Comparison of ENCODE assay signal across 25 cellular contexts in genomic region chr12:5081016-5081415, GRCh38. TPM values are rescaled to one million over a fixed set of nuclear protein-coding genes. Genes with fewer than 3 reads are reported as not detected.
DNase-seq lines count a peak whose midpoint lies in the region; ATAC-seq and TF ChIP-seq lines count a peak whose summit lies in the region.
"Had no signal": no experiment of that assay in that cellular context is flagged by ENCODE, and none has a peak within 500 bp of the region (broad histone marks: within the 10 kb centered on the region; RNA-seq: fewer than 3 reads in every experiment).

No MANE protein-coding gene starts in this region.

- H3K27me3 ChIP-seq in heart left ventricle (no peaks in the 10 kb centered on the region), mesendoderm (ENCODE audit: insufficient read depth, low read length, poor library complexity) (no peaks in the 10 kb centered on the region)
- H3K27me3 ChIP-seq: MG63, upper lobe of right lung had no signal

- no peak overlapping the region for H3K56ac ChIP-seq in mesendoderm (ENCODE audit: low read length)

- no peak for TF ChIP-seq CTCF in heart left ventricle (IDR thresholded peaks at IDR 0.05)

- no peak overlapping the region for H3K4me3 ChIP-seq in heart left ventricle
- no peak overlapping the region for H3K4me3 ChIP-seq in mesendoderm (ENCODE audit: low read length)
- H3K4me3 ChIP-seq: MG63, SJCRH30, spleen, stomach, upper lobe of right lung had no signal

- H2AK5ac ChIP-seq in mesendoderm (ENCODE audit: low read length): no peak overlapping the region

- H3K4me1 ChIP-seq in heart left ventricle: peaks cover 0 to 38% (median 20%) of the 10 kb centered on the region in 12 donors
- H3K4me1 ChIP-seq in mesendoderm (ENCODE audit: control insufficient read depth, low read depth, low read length): no peaks in the 10 kb centered on the region
- H3K4me1 ChIP-seq: SJCRH30, spleen, upper lobe of right lung had no signal

- TF ChIP-seq POLR2A in heart left ventricle (IDR thresholded peaks at IDR 0.05): no peak

- peak; percentile 44 for ATAC-seq in Right ventricle myocardium inferior
- peak in 1 of 4 donors; percentile 24 for ATAC-seq in heart left ventricle
- no peak for ATAC-seq in esophagus mucosa
- no peak for ATAC-seq in HG03095 (IDR thresholded peaks at IDR 0.05; ENCODE audit: unreplicated experiment)
- ATAC-seq: left colon, PC-3, upper lobe of right lung had no signal

- no peak overlapping the region for H4K8ac ChIP-seq in mesendoderm (ENCODE audit: low read depth, low read length)

- no peak overlapping the region for H3K23ac ChIP-seq in mesendoderm (ENCODE audit: low read length)

- H2BK120ac ChIP-seq in mesendoderm (ENCODE audit: low read depth, low read length): no peak overlapping the region

- no peak overlapping the region for H4K5ac ChIP-seq in mesendoderm (ENCODE audit: low read length)

- H3K9ac ChIP-seq in mesendoderm (ENCODE audit: low read length): no peak overlapping the region

- intact Hi-C loops in Right ventricle myocardium inferior (cut with DNase I): loop anchor here (5.0 kb wide), 1 partner anchor 224 kb away; no protein-coding TSS in a partner anchor
- intact Hi-C loops in cardiac septum (cut with DNase I): loop anchor here (10.0 kb wide), 2 partner anchors 226 to 364 kb away; no protein-coding TSS in a partner anchor
- intact Hi-C loops in heart left ventricle (cut with DNase I): loop anchor here in 9 of 10 donors (5.0 to 10.0 kb wide), 2 partner anchors 224 to 226 kb away; no protein-coding TSS in a partner anchor

- H3K9me3 ChIP-seq in heart left ventricle: no peaks in the 10 kb centered on the region
- H3K9me3 ChIP-seq: MG63, SJCRH30, spleen, stomach, upper lobe of right lung had no signal

- H2BK5ac ChIP-seq in mesendoderm (ENCODE audit: low read length): no peak overlapping the region

- H3K79me2 ChIP-seq in mesendoderm (ENCODE audit: control insufficient read depth, insufficient read depth, low read length): no peaks in the 10 kb centered on the region

- H3K18ac ChIP-seq in mesendoderm (ENCODE audit: low read length): no peak overlapping the region

- no peak overlapping the region for H3K4ac ChIP-seq in mesendoderm (ENCODE audit: low read depth, low read length)

- H3K36me3 ChIP-seq in heart left ventricle: no peaks in the 10 kb centered on the region
- no peaks in the 10 kb centered on the region for H3K36me3 ChIP-seq in mesendoderm (ENCODE audit: control insufficient read depth, insufficient read depth, low read length)
- H3K36me3 ChIP-seq: MG63, SJCRH30, spleen, stomach, upper lobe of right lung had no signal

- H3K79me1 ChIP-seq in mesendoderm (ENCODE audit: low read length): no peaks in the 10 kb centered on the region

- 57 to 72% (median 66%) methylated on average over 12 of the region's 12 CpGs for WGBS in heart left ventricle, 4 donors
- no CpG with 5 or more reads among the region's 12 CpGs for WGBS in mesendoderm (ENCODE audit: extremely low coverage, insufficient coverage, low lambda C conversion rate)

- no peak overlapping the region for H2BK15ac ChIP-seq in mesendoderm (replicated peaks; ENCODE audit: low read depth)

- H3K4me2 ChIP-seq in mesendoderm (ENCODE audit: low read length): no peak overlapping the region

- DNase-seq in Right ventricle myocardium inferior (ENCODE audit: missing footprints) (peak; percentile 74), cardiac septum (ENCODE audit: low spot score) (no peak), heart left ventricle (peak in 4 of 5 donors; percentile 29 to 52 (median 34)), mesendoderm (peak; percentile 65), NOMO-1 treated with DMSO at 0.1 percent for 48 hours (lab: John Stamatoyannopoulos, UW; ENCODE audit: unreplicated experiment) (no peak), hepatic stellate cell (ENCODE audit: low spot score) (no peak)
- DNase-seq: 8988T; activated CD8-positive, alpha-beta memory T cell treated with anti-CD3 and anti-CD28 coated beads, Interleukin-2, amount 50 U/mL, for 48 hours; activated effector memory CD4-positive, alpha-beta T cell treated with Interleukin-2 at 50 U/mL for 16 hours; Calu3; EL; left colon; MG63; NCI-H1436 treated with DMSO at 0.1 percent for 48 hours; PC-3; SJCRH30; spleen; stomach; upper lobe of right lung had no signal

- peak overlapping the region in 1 of 12 donors; percentile 29 for H3K27ac ChIP-seq in heart left ventricle
- no peak overlapping the region for H3K27ac ChIP-seq in mesendoderm (ENCODE audit: low read depth, low read length)
- H3K27ac ChIP-seq: SJCRH30, spleen, stomach, upper lobe of right lung had no signal

RNA-seq across cellular contexts. Expression of gene KCNA5, which starts 37.3 kb away (rescaled TPM):
- total RNA-seq in Right ventricle myocardium inferior: 2.1 TPM
- total RNA-seq in cardiac septum: 3.2 TPM
- 1 to 10 TPM in 8 of 9 donors, under 1 TPM in 1; 0.84 to 4.4 (median 2.5) TPM for total RNA-seq in heart left ventricle
- 1 to 10 TPM; 1.7 to 1.8 TPM for polyA plus RNA-seq in heart left ventricle
- polyA plus RNA-seq in mesendoderm (2013, experiment 1 of 2): 1.6 TPM
- 1.4 TPM for polyA plus RNA-seq in mesendoderm (2013, experiment 2 of 2)
- total RNA-seq in esophagus mucosa: not detected
- total RNA-seq: Calu3; endothelial cell of umbilical vein; fibroblast of villous mesenchyme; neural crest cell; PC-3; SJCRH30; T-helper 1 cell treated with Interleukin-12 subunit alpha and Interleukin-12 subunit beta and Interleukin-4 antibody, amounts not matched to agents 30 ng/mL and 1 ng/mL, for 36 hours had no signal
- polyA plus RNA-seq: endothelial cell of umbilical vein had no signal

Comparison
In these comparisons a context has a peak if more than half of its experiments do, and no peak if none do; other contexts are left out.
1. DNase-seq: peak in Right ventricle myocardium inferior (single experiment), heart left ventricle (4 of 5) and mesendoderm (single experiment); none in cardiac septum (single experiment), NOMO-1 treated with DMSO at 0.1 percent for 48 hours (single experiment) and hepatic stellate cell (single experiment).